In the genomic region with DNA sequence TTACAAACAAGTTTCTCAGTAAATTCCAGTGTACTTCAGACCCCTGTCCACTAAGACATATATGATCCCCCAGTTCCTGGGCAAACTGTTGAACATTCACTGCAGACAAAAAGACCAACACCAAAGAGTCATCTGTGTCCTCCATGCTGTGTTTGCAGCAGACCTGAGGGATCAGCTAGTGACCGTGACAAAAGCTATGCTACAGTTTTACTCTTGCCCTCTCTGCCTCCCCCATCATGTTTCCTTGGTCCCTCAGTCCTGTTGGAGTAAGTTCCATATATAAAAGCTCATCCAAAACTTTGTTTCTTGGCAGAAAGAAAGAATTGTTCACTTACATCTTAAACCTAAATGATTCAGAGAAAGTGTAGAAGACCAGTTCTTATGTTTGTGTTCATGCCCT, we compare ENCODE assay signal across 31 cellular contexts. TPM values are rescaled to one million over a fixed set of nuclear protein-coding genes. Genes with fewer than 3 reads are reported as not detected.
A peak's percentile ranks its signal among the peaks of the same experiment; 100 is the strongest.
DNase-seq lines count a peak whose midpoint lies in the region; ATAC-seq and TF ChIP-seq lines count a peak whose summit lies in the region.
"Had no signal": no experiment of that assay in that cellular context is flagged by ENCODE, and none has a peak within 500 bp of the region (broad histone marks: within the 10 kb centered on the region; RNA-seq: fewer than 3 reads in every experiment).

No MANE protein-coding gene starts in this region.

- DNase-seq in SK-N-SH (no peak), T-cell (no peak), glutamatergic neuron (no peak), smooth muscle cell (lab: John Stamatoyannopoulos, UW; ENCODE audit: unreplicated experiment) (no peak), psoas muscle (no peak)
- DNase-seq: activated CD8-positive, alpha-beta memory T cell treated with anti-CD3 and anti-CD28 coated beads, Interleukin-2, amount 10 ng/mL, durations not matched to agents 7 days and 5 days; activated naive CD4-positive, alpha-beta T cell treated with anti-CD3 and anti-CD28 coated beads, Interleukin-2, amount 10 ng/mL, durations not matched to agents 7 days and 5 days; CD4-positive, CD25-positive, alpha-beta regulatory T cell; DMS 273 treated with DMSO at 0.1 percent for 48 hours; effector memory CD4-positive, alpha-beta T cell; EL; foreskin keratinocyte; GOT3; KG1; MM.1S; NCI-H1417 treated with DMSO at 0.1 percent for 48 hours; NCI-H2107; NCI-H446; NCI-H82; RPMI8226; stimulated activated CD4-positive, alpha-beta T cell treated with anti-CD3 and anti-CD28 coated beads, Interleukin-15, amount 100 ng/mL, for 24 hours; stimulated activated naive CD4-positive, alpha-beta T cell had no signal

- H3K4me2 ChIP-seq in SK-N-SH: no peak overlapping the region
- no peak overlapping the region for H3K4me2 ChIP-seq in smooth muscle cell

- 95% methylated on average over 1 of the region's 1 CpG for WGBS in SK-N-SH (ENCODE audit: low lambda C conversion rate)
- 89% methylated on average over 1 of the region's 1 CpG for WGBS in smooth muscle cell (ENCODE audit: low lambda C conversion rate)
- WGBS in psoas muscle, 3 donors: 91 to 95% (median 94%) methylated on average over 1 of the region's 1 CpG

- H3K9me3 ChIP-seq in SK-N-SH: no peaks in the 10 kb centered on the region
- no peaks in the 10 kb centered on the region for H3K9me3 ChIP-seq in smooth muscle cell (replicated peaks; ENCODE audit: low read depth)
- H3K9me3 ChIP-seq in psoas muscle: no peaks in the 10 kb centered on the region
- H3K9me3 ChIP-seq: esophagus muscularis mucosa, prostate gland, suprapubic skin had no signal

- H2AFZ ChIP-seq in SK-N-SH (ENCODE audit: low read depth): no peak overlapping the region
- H2AFZ ChIP-seq in smooth muscle cell (ENCODE audit: low read depth): no peak overlapping the region

- H3K27me3 ChIP-seq in SK-N-SH (ENCODE audit: insufficient read depth): no peaks in the 10 kb centered on the region
- no peaks in the 10 kb centered on the region for H3K27me3 ChIP-seq in smooth muscle cell (ENCODE audit: low read depth)
- no peaks in the 10 kb centered on the region for H3K27me3 ChIP-seq in psoas muscle (ENCODE audit: insufficient read depth in 3 of 3, low read length in 2 of 3)
- H3K27me3 ChIP-seq: esophagus muscularis mucosa, foreskin keratinocyte, suprapubic skin had no signal

- H3K4me1 Mint-ChIP-seq in T-cell: peaks cover 31 to 33% (median 31%) of the 10 kb centered on the region in 3 donors
- H3K4me1 Mint-ChIP-seq in glutamatergic neuron (ENCODE audit: low read depth, unreplicated experiment): peaks cover 57% of the 10 kb centered on the region

- CTCF ChIA-PET in SK-N-SH (lab: Yijun Ruan, JAX) (interaction anchor here (0.9 to 15.5 kb wide), 7 partner anchors 8 to 1016 kb away, joined by 3 to 291 read pairs (median 12); no protein-coding TSS in a partner anchor), T-cell (lab: Charles Lee) (interaction anchor here in 1 of 2 donors (1.8 kb wide), 1 partner anchor 13 kb away, joined by 7 read pairs; no protein-coding TSS in a partner anchor)

- no peak for TF ChIP-seq RAD21 in SK-N-SH (IDR thresholded peaks at IDR 0.05; ENCODE audit: low read length)

- POLR2A ChIA-PET in SK-N-SH (lab: Yijun Ruan, JAX): interaction anchor here (1.0 kb wide), 1 partner anchor 11 kb away, joined by 3 read pairs; no protein-coding TSS in a partner anchor
- POLR2A ChIA-PET in T-cell (lab: Charles Lee): no interaction called here

- intact Hi-C loops in psoas muscle (cut with DNase I): no loop called here

- no peaks in the 10 kb centered on the region for H3K9me2 ChIP-seq in SK-N-SH

- H3K4me1 ChIP-seq in SK-N-SH (ENCODE audit: control insufficient read depth in 1 of 2, insufficient read depth in 2 of 2, low read depth in 1 of 2, low read length in 1 of 2) (peaks cover 20 to 31% of the 10 kb centered on the region in 2 experiments; a peak in 3 of 4 replicates), smooth muscle cell (ENCODE audit: low read depth) (peaks cover 8% of the 10 kb centered on the region), psoas muscle (peaks cover 14% of the 10 kb centered on the region)
- H3K4me1 ChIP-seq: foreskin keratinocyte, prostate gland had no signal

- H4K20me1 ChIP-seq in SK-N-SH (ENCODE audit: insufficient read depth): peaks cover 45% of the 10 kb centered on the region; the same call in 1 of the 2 replicates
- H4K20me1 ChIP-seq in smooth muscle cell (ENCODE audit: low read depth): peaks cover 6% of the 10 kb centered on the region

- H3K9me3 Mint-ChIP-seq in T-cell (no peaks in the 10 kb centered on the region), glutamatergic neuron (ENCODE audit: unreplicated experiment) (peaks cover 18% of the 10 kb centered on the region)
- H3K9me3 Mint-ChIP-seq: activated naive CD4-positive, alpha-beta T cell treated with anti-CD3 and anti-CD28 coated beads, Interleukin-2, amount 10 ng/mL, durations not matched to agents 7 days and 5 days; CD4-positive, CD25-positive, alpha-beta regulatory T cell had no signal

- TF ChIP-seq EP300 in SK-N-SH (IDR thresholded peaks at IDR 0.05; ENCODE audit: borderline replicate concordance in 1 of 2, low read depth in 1 of 2, low read length in 1 of 2): no peak

- no peak overlapping the region for H3K4me3 ChIP-seq in SK-N-SH (ENCODE audit: low read depth in 2 of 2, low read length in 1 of 2)
- no peak overlapping the region for H3K4me3 ChIP-seq in smooth muscle cell
- H3K4me3 ChIP-seq in psoas muscle: no peak overlapping the region
- H3K4me3 ChIP-seq: coronary artery, esophagus muscularis mucosa, lung, prostate gland, suprapubic skin had no signal

- H3K27ac ChIP-seq in SK-N-SH (ENCODE audit: low read depth in 2 of 2, low read length in 1 of 2) (peak overlapping the region; percentile 13 to 32), smooth muscle cell (ENCODE audit: low read depth) (peak overlapping the region; percentile 51), psoas muscle (no peak overlapping the region)
- H3K27ac ChIP-seq: 22Rv1, coronary artery, esophagus muscularis mucosa, foreskin keratinocyte, prostate gland, suprapubic skin had no signal

- H3K36me3 Mint-ChIP-seq in T-cell: peaks cover 13% of the 10 kb centered on the region
- no peaks in the 10 kb centered on the region for H3K36me3 Mint-ChIP-seq in glutamatergic neuron (ENCODE audit: unreplicated experiment)

- H3K36me3 ChIP-seq in SK-N-SH (replicated peaks in 1 of 2; ENCODE audit: control insufficient read depth in 1 of 2, insufficient read depth in 2 of 2, low read length in 1 of 2) (peaks cover 69 to 72% of the 10 kb centered on the region in 2 experiments), smooth muscle cell (ENCODE audit: low read depth) (no peaks in the 10 kb centered on the region), psoas muscle (ENCODE audit: insufficient read depth in 1 of 2, low read depth in 1 of 2) (peaks cover 3 to 42% of the 10 kb centered on the region in 2 donors)

- H3K9ac ChIP-seq in SK-N-SH (no peak overlapping the region), smooth muscle cell (ENCODE audit: low read depth) (no peak overlapping the region)

- ATAC-seq in SK-N-SH treated with all-trans-retinoic acid at 6 μM for 48 hours (no peak), T-cell (replicated peaks in 1 of 4) (no peak), psoas muscle (no peak), HG03354 (IDR thresholded peaks at IDR 0.05; ENCODE audit: poor library complexity, severe bottlenecking, unreplicated experiment) (no peak), GM21367 (IDR thresholded peaks at IDR 0.05; ENCODE audit: unreplicated experiment) (no peak)
- ATAC-seq: activated CD8-positive, alpha-beta memory T cell treated with anti-CD3 and anti-CD28 coated beads, Interleukin-2, amount 10 ng/mL, durations not matched to agents 7 days and 5 days; foreskin keratinocyte had no signal

- H3K27me3 Mint-ChIP-seq in T-cell (no peaks in the 10 kb centered on the region), glutamatergic neuron (ENCODE audit: unreplicated experiment) (peaks cover 7% of the 10 kb centered on the region)
- H3K27me3 Mint-ChIP-seq: activated CD8-positive, alpha-beta memory T cell treated with anti-CD3 and anti-CD28 coated beads, Interleukin-2, amount 10 ng/mL, durations not matched to agents 7 days and 5 days; activated naive CD4-positive, alpha-beta T cell treated with anti-CD3 and anti-CD28 coated beads, Interleukin-2, amount 10 ng/mL, durations not matched to agents 7 days and 5 days; CD4-positive, CD25-positive, alpha-beta regulatory T cell had no signal

- TF ChIP-seq CTCF in SK-N-SH (IDR thresholded peaks at IDR 0.05) (no peak), glutamatergic neuron (IDR thresholded peaks at IDR 0.05; ENCODE audit: partially characterized antibody, unreplicated experiment) (no peak), smooth muscle cell (IDR thresholded peaks at IDR 0.05; ENCODE audit: borderline replicate concordance, insufficient read depth, poor library complexity, severe bottlenecking) (no peak), psoas muscle (IDR thresholded peaks at IDR 0.05) (no peak)

- H3K27ac Mint-ChIP-seq in T-cell: peak overlapping the region; percentile 86 to 90
- H3K27ac Mint-ChIP-seq in glutamatergic neuron (ENCODE audit: unreplicated experiment): peak overlapping the region; percentile 97
- H3K27ac Mint-ChIP-seq: activated naive CD4-positive, alpha-beta T cell treated with anti-CD3 and anti-CD28 coated beads, Interleukin-2, amount 10 ng/mL, durations not matched to agents 7 days and 5 days had no signal

- H3F3A ChIP-seq in SK-N-SH (replicated peaks; ENCODE audit: insufficient read depth) (peaks cover 94% of the 10 kb centered on the region), smooth muscle cell (ENCODE audit: low read depth) (peaks cover 15% of the 10 kb centered on the region)

- H3K4me3 Mint-ChIP-seq in T-cell (no peak overlapping the region), glutamatergic neuron (ENCODE audit: unreplicated experiment) (no peak overlapping the region)
- H3K4me3 Mint-ChIP-seq: activated CD8-positive, alpha-beta memory T cell treated with anti-CD3 and anti-CD28 coated beads, Interleukin-2, amount 10 ng/mL, durations not matched to agents 7 days and 5 days; activated naive CD4-positive, alpha-beta T cell treated with anti-CD3 and anti-CD28 coated beads, Interleukin-2, amount 10 ng/mL, durations not matched to agents 7 days and 5 days; CD4-positive, CD25-positive, alpha-beta regulatory T cell had no signal

- H3K79me2 ChIP-seq in SK-N-SH (ENCODE audit: insufficient read depth) (peaks cover 8% of the 10 kb centered on the region; the same call in 1 of the 2 replicates), smooth muscle cell (ENCODE audit: low read depth) (no peaks in the 10 kb centered on the region)

TF ChIP-seq in SK-N-SH treated with all-trans-retinoic acid at 6 μM for 48 hours, 23 proteins besides CTCF, POLR2A, EP300 and RAD21 (continues in another document):
- no peak for TF ChIP-seq ZNF565 (CRISPR knock-in tag; conservative IDR thresholded peaks at IDR 0.05; ENCODE audit: low read depth)
- TF ChIP-seq TOX (CRISPR knock-in tag; IDR thresholded peaks at IDR 0.05; ENCODE audit: borderline replicate concordance): no peak

RNA-seq across cellular contexts. Expression of a gene that starts 56.1 kb away (rescaled TPM):
- 76.1 and 86.0 TPM in 2 replicates for polyA plus RNA-seq in SK-N-SH (2012; rRNA removed)
- polyA plus RNA-seq in SK-N-SH (2012; cell fraction: cytosol; rRNA removed): 44.3 and 58.4 TPM in 2 replicates
- 131 and 142 TPM in 2 replicates for polyA plus RNA-seq in SK-N-SH (2012; cell fraction: nucleus; rRNA removed)
- 1 to 10 TPM in 3 of 5 donors, under 1 TPM in 2; 0.63 to 2.6 (median 1.5) TPM for total RNA-seq in T-cell
- 12.3 TPM for total RNA-seq in glutamatergic neuron (ENCODE audit: unreplicated experiment)
- 7.3 and 10.8 TPM in 2 replicates for total RNA-seq in smooth muscle cell
- polyA plus RNA-seq in smooth muscle cell: 2.1 and 11.1 TPM in 2 replicates
- total RNA-seq in psoas muscle: 10 to 100 TPM; 16.2 to 46.8 (median 21.8) TPM
- polyA plus RNA-seq in psoas muscle: 10 to 100 TPM in 2 of 3 donors, 1 to 10 TPM in 1; 9.0 to 13.3 (median 10.6) TPM
